Comparison of ENCODE assay signal across 24 cellular contexts in genomic region chr5:109177227-109177626, GRCh38.
"Had no signal": no experiment of that assay in that cellular context is flagged by ENCODE, and none has a peak within 500 bp of the region (broad histone marks: within the 10 kb centered on the region; RNA-seq: fewer than 3 reads in every experiment).

No MANE protein-coding gene starts in this region.

- DNase-seq: activated CD4-positive, alpha-beta T cell treated with anti-CD3 and anti-CD28 coated beads for 4 hours; activated CD4-positive, alpha-beta T cell treated with anti-CD3 and anti-CD28 coated beads, Interleukin-2, amount 50 U/mL, for 48 hours; activated CD4-positive, CD25-positive, alpha-beta regulatory T cell; activated CD8-positive, alpha-beta memory T cell treated with anti-CD3 and anti-CD28 coated beads, Interleukin-2, amount 50 U/mL, for 48 hours; activated naive CD4-positive, alpha-beta T cell; activated T-cell treated with anti-CD3 and anti-CD28 coated beads, Interleukin-2, amount 50 U/mL, for 4 hours; amniotic stem cell; dermis blood vessel endothelial cell; effector CD8-positive, alpha-beta T cell; erythroblast; foreskin melanocyte; immature natural killer cell; kidney glomerular epithelial cell; mucosa of descending colon; naive B cell; spleen; stimulated activated CD4-positive, alpha-beta T cell treated with anti-CD3 and anti-CD28 coated beads, Interleukin-4, amount 100 ng/mL, for 1 hour; stimulated activated naive CD4-positive, alpha-beta T cell; substantia nigra; SW 1271; T-helper 17 cell had no signal

- H3K27me3 ChIP-seq: cardiac muscle cell, hepatocyte, spleen, tibial artery had no signal

- H3K27ac ChIP-seq: cardiac muscle cell, hepatocyte, spleen, tibial artery had no signal

- H3K79me2 ChIP-seq: hepatocyte had no signal

- H2AFZ ChIP-seq: hepatocyte had no signal

- H3K36me3 ChIP-seq: cardiac muscle cell, spleen had no signal

- H3K4me1 ChIP-seq: spleen had no signal

- ATAC-seq: activated T-cell treated with anti-CD3 and anti-CD28 coated beads, Interleukin-2, amount 50 U/mL, for 4 hours; mucosa of descending colon; T-helper 17 cell had no signal

- H3K4me3 ChIP-seq: cardiac muscle cell, hepatocyte, mucosa of descending colon, spleen, tibial artery had no signal

- H3K4me2 ChIP-seq: hepatocyte had no signal

- H3K9me3 ChIP-seq: mucosa of descending colon, spleen, tibial artery had no signal
